ENCODE assay signal across 7 cellular contexts in the genomic region with DNA sequence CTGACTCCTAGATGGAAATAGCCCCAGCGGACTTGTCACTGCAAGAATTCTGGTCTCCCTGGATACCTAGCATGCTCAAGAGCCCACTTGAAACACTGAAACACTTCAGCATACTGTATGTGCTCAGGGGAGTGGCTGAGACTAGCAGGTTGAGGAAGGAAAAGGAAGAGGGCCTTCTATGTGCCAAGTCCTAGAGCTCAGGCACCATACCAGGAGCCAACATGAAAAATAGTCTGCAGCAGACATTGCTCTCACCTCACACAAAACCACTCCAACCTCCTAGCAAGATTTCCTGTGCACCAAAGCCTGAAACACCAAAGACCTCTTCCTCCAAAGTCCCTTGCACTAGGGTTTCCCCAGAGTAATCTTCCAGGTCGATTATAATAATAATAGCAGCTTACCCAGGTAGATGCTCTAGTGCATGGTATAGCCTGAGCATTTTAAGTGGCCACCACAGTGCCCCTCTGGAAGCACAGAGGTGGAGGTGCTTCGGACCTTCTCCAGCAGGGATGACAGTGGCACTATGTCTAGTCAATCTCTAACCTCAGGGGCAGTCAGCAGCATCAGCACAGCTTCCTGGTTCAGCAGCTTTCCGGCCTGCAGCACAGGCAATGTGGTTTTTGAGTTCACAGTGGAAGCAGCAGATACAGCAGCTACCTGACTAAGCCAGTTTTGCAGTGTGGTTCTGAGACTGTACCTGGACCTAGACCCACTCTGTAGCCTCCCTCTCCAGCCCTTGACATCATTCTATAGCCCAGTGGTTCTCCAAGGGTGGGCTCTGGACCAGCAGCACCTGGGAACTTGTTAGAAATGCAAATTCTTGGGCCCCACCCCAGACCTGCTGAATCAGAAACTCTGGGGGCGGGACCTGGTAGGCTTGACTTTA. TPM values are rescaled to one million over a fixed set of nuclear protein-coding genes. Genes with fewer than 3 reads are reported as not detected.
DNase-seq lines count a peak whose midpoint lies in the region; ATAC-seq and FAIRE-seq lines count a peak whose summit lies in the region.

No MANE protein-coding gene starts in this region.

- peaks cover 0 to 2% of the 10 kb centered on the region in 2 donors for H3K4me1 ChIP-seq in small intestine (ENCODE audit: control insufficient read depth in 2 of 2, insufficient read depth in 1 of 2, low read depth in 1 of 2, low read length in 1 of 2)

- peak overlapping the region; percentile 56 to 64 for H3K27ac ChIP-seq in small intestine (ENCODE audit: low read depth in 1 of 2, low read length in 1 of 2)

- no peaks in the 10 kb centered on the region for H3K36me3 ChIP-seq in small intestine (ENCODE audit: control insufficient read depth in 2 of 2, insufficient read depth in 2 of 2, low read length in 2 of 2)

- no peaks in the 10 kb centered on the region for H3K9me3 Mint-ChIP-seq in activated T-cell treated with anti-CD3 and anti-CD28 coated beads, Interleukin-2, amount 50 U/mL, for 72 hours

- H3K27me3 Mint-ChIP-seq in activated T-cell treated with anti-CD3 and anti-CD28 coated beads, Interleukin-2, amount 50 U/mL, for 72 hours (ENCODE audit: low read depth): no peaks in the 10 kb centered on the region

- no peaks in the 10 kb centered on the region for H3K27me3 ChIP-seq in small intestine (ENCODE audit: control insufficient read depth in 2 of 2, insufficient read depth in 2 of 2, low read length in 2 of 2)

- peaks cover 0 to 2% of the 10 kb centered on the region in 2 donors for H3K36me3 Mint-ChIP-seq in activated T-cell treated with anti-CD3 and anti-CD28 coated beads, Interleukin-2, amount 50 U/mL, for 72 hours (ENCODE audit: insufficient read depth in 2 of 2)

- peak; percentile 20 for DNase-seq in NK-92 (lab: John Stamatoyannopoulos, UW; ENCODE audit: unreplicated experiment)
- DNase-seq in activated T-cell treated with anti-CD3 and anti-CD28 coated beads, Interleukin-2, amount 50 U/mL, for 72 hours: peak; percentile 70 to 75
- DNase-seq in small intestine: peak; percentile 65
- DNase-seq in hippocampal formation (lab: John Stamatoyannopoulos, UW): no peak
- DNase-seq in middle frontal gyrus (ENCODE audit: extremely low spot score, low spot score): no peak

- WGBS in small intestine, 3 donors: 39 to 50% (median 48%) methylated on average over 5 of the region's 5 CpGs

- H3K4me3 ChIP-seq in small intestine (ENCODE audit: low read depth in 1 of 2, low read length in 2 of 2): peak overlapping the region in 1 of 2 donors; percentile 26

- peak overlapping the region; percentile 91 for H3K27ac Mint-ChIP-seq in activated T-cell treated with anti-CD3 and anti-CD28 coated beads, Interleukin-2, amount 50 U/mL, for 72 hours

- H3K4me1 Mint-ChIP-seq in activated T-cell treated with anti-CD3 and anti-CD28 coated beads, Interleukin-2, amount 50 U/mL, for 72 hours (ENCODE audit: low read depth): peaks cover 81% of the 10 kb centered on the region

- no peak for FAIRE-seq in small intestine (lab: Jason Lieb, UNC)

- H3K4me3 Mint-ChIP-seq in activated T-cell treated with anti-CD3 and anti-CD28 coated beads, Interleukin-2, amount 50 U/mL, for 72 hours: peak overlapping the region; percentile 86 to 94

- peak; percentile 47 for ATAC-seq in GM19025 (IDR thresholded peaks at IDR 0.05; ENCODE audit: low read depth, unreplicated experiment)
- peak; percentile 59 for ATAC-seq in HG02981 (IDR thresholded peaks at IDR 0.05; ENCODE audit: unreplicated experiment)
- ATAC-seq in activated T-cell treated with anti-CD3 and anti-CD28 coated beads, Interleukin-2, amount 50 U/mL, for 72 hours (replicated peaks in 1 of 2): peak; percentile 85 to 86

- H3K9me3 ChIP-seq in small intestine (ENCODE audit: control insufficient read depth, low read depth): no peaks in the 10 kb centered on the region

RNA-seq across cellular contexts. Expression of gene UBE2L5, which starts 45.6 kb away (rescaled TPM):
- not detected for total RNA-seq in activated T-cell treated with anti-CD3 and anti-CD28 coated beads, Interleukin-2, amount 50 U/mL, for 72 hours
- not detected for polyA plus RNA-seq in small intestine

Comparison
In these comparisons a context has a peak if more than half of its experiments do, and no peak if none do; other contexts are left out.
1. DNase-seq: peak in NK-92 (single experiment), activated T-cell treated with anti-CD3 and anti-CD28 coated beads, Interleukin-2, amount 50 U/mL, for 72 hours (2 of 2) and small intestine (single experiment); none in hippocampal formation (0 of 2) and middle frontal gyrus (single experiment).
2. Peak in every context shown above with its lines, with median percentiles within 50 percentile points of each other: ATAC-seq.